In genomic region chr17:50052241-50052788, GRCh38 we compare ENCODE assay signal across 2 cellular contexts.
TF ChIP-seq lines count a peak whose summit lies in the region.

No MANE protein-coding gene starts in this region.

TF ChIP-seq in SK-N-SH, 30 proteins besides CTCF, POLR2A, EP300 and RAD21:
- TF ChIP-seq SIN3A (IDR thresholded peaks at IDR 0.05; ENCODE audit: borderline replicate concordance, low read depth, low read length) (no peak), YY1 (IDR thresholded peaks at IDR 0.05; ENCODE audit: low read depth) (no peak), FOXJ3 (CRISPR knock-in tag; IDR thresholded peaks at IDR 0.05) (no peak), NRF1 (IDR thresholded peaks at IDR 0.05; ENCODE audit: low read depth, low read length) (no peak), NFIC (IDR thresholded peaks at IDR 0.05; ENCODE audit: borderline replicate concordance) (no peak), MEF2A (IDR thresholded peaks at IDR 0.05; ENCODE audit: borderline replicate concordance, low read depth) (no peak), TEAD4 (IDR thresholded peaks at IDR 0.05; ENCODE audit: borderline replicate concordance, insufficient read depth) (no peak), JUND (IDR thresholded peaks at IDR 0.05) (no peak)
TF ChIP-seq in SK-N-SH: peak in this region for 0.

TF ChIP-seq in SK-N-SH treated with all-trans-retinoic acid at 6 μM for 48 hours, 23 proteins besides CTCF, POLR2A, EP300 and RAD21:
- TF ChIP-seq ZFP30 (CRISPR knock-in tag; IDR thresholded peaks at IDR 0.05) (no peak), ESRRG (CRISPR knock-in tag; IDR thresholded peaks at IDR 0.05) (no peak), CSRNP3 (CRISPR knock-in tag; IDR thresholded peaks at IDR 0.05) (no peak), TSHZ2 (CRISPR knock-in tag; IDR thresholded peaks at IDR 0.05) (no peak), BACH2 (CRISPR knock-in tag; IDR thresholded peaks at IDR 0.05; ENCODE audit: borderline replicate concordance) (no peak), ZNF70 (CRISPR knock-in tag; IDR thresholded peaks at IDR 0.05) (no peak), ISL1 (CRISPR knock-in tag; IDR thresholded peaks at IDR 0.05) (no peak)
TF ChIP-seq in SK-N-SH treated with all-trans-retinoic acid at 6 μM for 48 hours: peak in this region for 0.
